Comparison of ENCODE assay signal across 9 cellular contexts in genomic region chr16:11629071-11630030, GRCh38. TPM values are rescaled to one million over a fixed set of nuclear protein-coding genes. Genes with fewer than 3 reads are reported as not detected.
A peak's percentile ranks its signal among the peaks of the same experiment; 100 is the strongest.
DNase-seq lines count a peak whose midpoint lies in the region; ATAC-seq, FAIRE-seq and TF ChIP-seq lines count a peak whose summit lies in the region.
"Had no signal": no experiment of that assay in that cellular context is flagged by ENCODE, and none has a peak within 500 bp of the region (broad histone marks: within the 10 kb centered on the region; RNA-seq: fewer than 3 reads in every experiment).

No MANE protein-coding gene starts in this region.

- intact Hi-C loops in IMR-90 (cut with micrococcal nuclease) (no loop called here), Right ventricle myocardium superior (cut with DNase I) (no loop called here)

- no peaks in the 10 kb centered on the region; a peak in 1 of 4 replicates for H3K79me1 ChIP-seq in IMR-90 (ENCODE audit: low read depth in 1 of 2, low read length in 2 of 2)

- peaks cover 17 to 20% of the 10 kb centered on the region in 2 donors for H3K4me1 Mint-ChIP-seq in natural killer cell treated with Interleukin-12 subunit alpha and Interleukin-12 subunit beta and Interleukin-15 and Interleukin-18, amount 100 ng/mL, for 72 hours (ENCODE audit: low read depth in 2 of 2)

- H3K56ac ChIP-seq in IMR-90 (ENCODE audit: extremely low read depth, insufficient read depth, low read length) = no peak overlapping the region

- POLR2A ChIA-PET in IMR-90 (lab: Charles Lee; ENCODE audit: unreplicated experiment) = interaction anchor here (0.5 kb wide), 1 partner anchor 174 kb away, joined by 4 read pairs; no protein-coding TSS in a partner anchor

- in situ Hi-C loops in IMR-90 (cut with MboI; ENCODE audit: low sequenced_read_pairs) = loop anchor here (5.0 kb wide), 1 partner anchor 37 kb away; no protein-coding TSS in a partner anchor

- H3K18ac ChIP-seq in IMR-90 (ENCODE audit: low read depth, low read length) = peak overlapping the region; percentile 66; the same call in 1 of the 2 replicates

- no peaks in the 10 kb centered on the region for H3K9me3 Mint-ChIP-seq in natural killer cell treated with Interleukin-12 subunit alpha and Interleukin-12 subunit beta and Interleukin-15 and Interleukin-18, amount 100 ng/mL, for 72 hours

- no peaks in the 10 kb centered on the region for H3K9me3 ChIP-seq in IMR-90 (ENCODE audit: control insufficient read depth, insufficient read depth, low read length)
- no peaks in the 10 kb centered on the region for H3K9me3 ChIP-seq in small intestine (ENCODE audit: control insufficient read depth, low read depth)

- no peaks in the 10 kb centered on the region for H3K27me3 ChIP-seq in IMR-90 (ENCODE audit: control insufficient read depth, insufficient read depth, low read length)
- H3K27me3 ChIP-seq in small intestine (ENCODE audit: control insufficient read depth in 2 of 2, insufficient read depth in 2 of 2, low read length in 2 of 2) = no peaks in the 10 kb centered on the region

- no peak overlapping the region for H2BK5ac ChIP-seq in IMR-90 (ENCODE audit: low read depth, low read length, poor library complexity, severe bottlenecking)

- H3K36me3 Mint-ChIP-seq in natural killer cell treated with Interleukin-12 subunit alpha and Interleukin-12 subunit beta and Interleukin-15 and Interleukin-18, amount 100 ng/mL, for 72 hours = no peaks in the 10 kb centered on the region

- peak overlapping the region; percentile 84 for H2AFZ ChIP-seq in IMR-90 (replicated peaks; ENCODE audit: low read length, poor library complexity)

- no peak for FAIRE-seq in small intestine (lab: Jason Lieb, UNC)
- no peak for FAIRE-seq in H54 (lab: Jason Lieb, UNC)

- dilution Hi-C loops in IMR-90 (cut with HindIII; ENCODE audit: low sequenced_read_pairs, unreplicated experiment) = no loop called here

- peaks cover 16% of the 10 kb centered on the region for H3K9me1 ChIP-seq in IMR-90 (ENCODE audit: insufficient read depth, low read length)

- H3K4me1 ChIP-seq in IMR-90 (ENCODE audit: control insufficient read depth, insufficient read depth, low read length) (peaks cover 34% of the 10 kb centered on the region), small intestine (ENCODE audit: control insufficient read depth in 2 of 2, insufficient read depth in 1 of 2, low read depth in 1 of 2, low read length in 1 of 2) (no peaks in the 10 kb centered on the region)

- peak overlapping the region; percentile 37; the same call in 1 of the 2 replicates for H3K14ac ChIP-seq in IMR-90 (replicated peaks; ENCODE audit: low read depth, low read length)

- peak overlapping the region; percentile 86 for H3K4ac ChIP-seq in IMR-90 (ENCODE audit: low read depth, low read length)

- peak overlapping the region; percentile 8 to 78; a peak in 1 of 4 replicates for H4K8ac ChIP-seq in IMR-90 (ENCODE audit: low read depth in 2 of 2, low read length in 2 of 2)

- H4K20me1 ChIP-seq in IMR-90 (ENCODE audit: insufficient read depth, low read length) = no peaks in the 10 kb centered on the region

- H3K4me2 ChIP-seq in IMR-90 (ENCODE audit: low read depth, low read length) = no peak overlapping the region

- 44% methylated on average over 17 of the region's 23 CpGs; no CpG with 5 or more reads in 1 of the 2 experiments for WGBS in IMR-90 (ENCODE audit: extremely low coverage in 2 of 2, insufficient read length in 1 of 2), 2 experiments
- WGBS in small intestine, 3 donors = 59 to 82% (median 67%) methylated on average over 22 to 23 of the region's 23 CpGs

- DNase-seq in IMR-90 (peak; percentile 41), SKM-1 (lab: John Stamatoyannopoulos, UW; ENCODE audit: unreplicated experiment) (peak; percentile 48), Right ventricle myocardium superior (peak; percentile 61), small intestine (no peak), H54 (ENCODE audit: insufficient read length, low spot score) (no peak), GM19240 (ENCODE audit: insufficient read length, low spot score) (no peak)
- DNase-seq in natural killer cell treated with Interleukin-12 subunit alpha and Interleukin-12 subunit beta and Interleukin-15 and Interleukin-18, amount 100 ng/mL, for 72 hours (ENCODE audit: low spot score) = no peak
- DNase-seq: NCI-H1048 had no signal

- TF ChIP-seq POLR2A in IMR-90 (IDR thresholded peaks at IDR 0.05; ENCODE audit: low read depth, low read length) (no peak), H54 (IDR thresholded peaks at IDR 0.05; ENCODE audit: low read depth, low read length) (no peak)

- no peak overlapping the region for H3K4me3 ChIP-seq in IMR-90 (ENCODE audit: insufficient read depth, low read depth, low read length)
- no peak overlapping the region for H3K4me3 ChIP-seq in small intestine (ENCODE audit: low read depth in 1 of 2, low read length in 2 of 2)

- peak overlapping the region; percentile 90 for H2BK20ac ChIP-seq in IMR-90 (ENCODE audit: low read depth, low read length)

- H3K23ac ChIP-seq in IMR-90 (ENCODE audit: low read depth, low read length) = peak overlapping the region; percentile 18; the same call in 1 of the 2 replicates

- TF ChIP-seq CTCF in IMR-90 (conservative IDR thresholded peaks at IDR 0.05; ENCODE audit: low read depth, low read length) = no peak

- H3K36me3 ChIP-seq in IMR-90 (ENCODE audit: control insufficient read depth, insufficient read depth, low read length) (no peaks in the 10 kb centered on the region), small intestine (ENCODE audit: control insufficient read depth in 2 of 2, insufficient read depth in 2 of 2, low read length in 2 of 2) (no peaks in the 10 kb centered on the region)

- CTCF ChIA-PET in IMR-90 (lab: Yijun Ruan, JAX) = no interaction called here

- peak overlapping the region; percentile 90 for H2BK120ac ChIP-seq in IMR-90 (ENCODE audit: low read depth, low read length)

- peak overlapping the region; percentile 17 for H4K5ac ChIP-seq in IMR-90 (ENCODE audit: low read depth, low read length)

- H3K9ac ChIP-seq in IMR-90 (ENCODE audit: low read depth, low read length) = no peak overlapping the region

- peak overlapping the region; percentile 94 for H2AK5ac ChIP-seq in IMR-90 (ENCODE audit: low read depth, low read length)

- H4K91ac ChIP-seq in IMR-90 (ENCODE audit: insufficient read depth, low read depth, low read length) = peak overlapping the region; percentile 66

- H3K4me3 Mint-ChIP-seq in natural killer cell treated with Interleukin-12 subunit alpha and Interleukin-12 subunit beta and Interleukin-15 and Interleukin-18, amount 100 ng/mL, for 72 hours = no peak overlapping the region

- no peak for TF ChIP-seq RAD21 in IMR-90 (IDR thresholded peaks at IDR 0.05; ENCODE audit: low read length)

- no TSS peak for BruUV-seq in IMR-90 (replicated peaks; lab: Mats Ljungman, UMichigan)

- ATAC-seq in IMR-90 (ENCODE audit: low read depth) (no peak), Right ventricle myocardium superior (ENCODE audit: poor library complexity) (peak; percentile 52), GM18502 (IDR thresholded peaks at IDR 0.05; ENCODE audit: poor library complexity, unreplicated experiment) (no peak)
- no peak for ATAC-seq in natural killer cell treated with Interleukin-12 subunit alpha and Interleukin-12 subunit beta and Interleukin-15 and Interleukin-18, amount 100 ng/mL, for 72 hours

- peak overlapping the region; percentile 99 for H2BK15ac ChIP-seq in IMR-90 (ENCODE audit: low read depth, low read length)

- no peaks in the 10 kb centered on the region for H3K27me3 Mint-ChIP-seq in natural killer cell treated with Interleukin-12 subunit alpha and Interleukin-12 subunit beta and Interleukin-15 and Interleukin-18, amount 100 ng/mL, for 72 hours

- peak overlapping the region; percentile 86 for H2AK9ac ChIP-seq in IMR-90 (replicated peaks; ENCODE audit: low read depth, low read length, poor library complexity)

- H3K27ac Mint-ChIP-seq in natural killer cell treated with Interleukin-12 subunit alpha and Interleukin-12 subunit beta and Interleukin-15 and Interleukin-18, amount 100 ng/mL, for 72 hours = peak overlapping the region in 1 of 2 donors; percentile 0

- H3K27ac ChIP-seq in IMR-90 (ENCODE audit: insufficient read depth, low read length) = peak overlapping the region; percentile 59; the same call in 1 of the 2 replicates
- peak overlapping the region; percentile 4 to 25 for H3K27ac ChIP-seq in small intestine (ENCODE audit: low read depth in 1 of 2, low read length in 1 of 2)

TF ChIP-seq in IMR-90, 13 proteins besides CTCF, POLR2A, EP300 and RAD21:
- TF ChIP-seq RFX5 (IDR thresholded peaks at IDR 0.05; ENCODE audit: low read depth, low read length) (no peak), CEBPB (IDR thresholded peaks at IDR 0.05; ENCODE audit: low read depth, low read length) (no peak), SMC3 (IDR thresholded peaks at IDR 0.05; ENCODE audit: low read depth, low read length) (no peak), MXI1 (IDR thresholded peaks at IDR 0.05; ENCODE audit: borderline replicate concordance, low read depth, low read length) (no peak), FOS (IDR thresholded peaks at IDR 0.05; ENCODE audit: low read depth, low read length) (no peak)
TF ChIP-seq in IMR-90: peak in this region for 0.

RNA-seq across cellular contexts. Expression of gene SNN, which starts 38.9 kb away (rescaled TPM):
- total RNA-seq in IMR-90 (2012; rRNA removed) = 8.6 and 10.0 TPM in 2 replicates
- polyA plus RNA-seq in IMR-90 (2012; rRNA removed) = 11.8 and 13.0 TPM in 2 replicates
- 9.3 and 14.5 TPM in 2 replicates for polyA plus RNA-seq in IMR-90 (2012; cell fraction: cytosol; rRNA removed)
- 7.9 and 13.2 TPM in 2 replicates for polyA plus RNA-seq in IMR-90 (2012; cell fraction: nucleus; rRNA removed; ENCODE audit: low replicate concordance)
- 28.3 TPM for total RNA-seq in Right ventricle myocardium superior
- polyA plus RNA-seq in small intestine = 10 to 100 TPM in 1 of 3 donors, 1 to 10 TPM in 2; 9.6 to 15.7 (median 9.7) TPM
- 1 to 10 TPM in 1 of 2 donors, under 1 TPM in 1; 0.43 to 1.1 TPM for total RNA-seq in natural killer cell treated with Interleukin-12 subunit alpha and Interleukin-12 subunit beta and Interleukin-15 and Interleukin-18, amount 100 ng/mL, for 72 hours

RNA-seq across cellular contexts. Expression of gene LITAF, which starts 42.6 kb away (rescaled TPM):
- total RNA-seq in IMR-90 (2012; rRNA removed) = 96.9 and 113 TPM in 2 replicates
- polyA plus RNA-seq in IMR-90 (2012; rRNA removed) = 203 and 206 TPM in 2 replicates
- polyA plus RNA-seq in IMR-90 (2012; cell fraction: cytosol; rRNA removed) = 126 and 616 TPM in 2 replicates
- 97.8 and 160 TPM in 2 replicates for polyA plus RNA-seq in IMR-90 (2012; cell fraction: nucleus; rRNA removed; ENCODE audit: low replicate concordance)
- 74.3 TPM for total RNA-seq in Right ventricle myocardium superior
- polyA plus RNA-seq in small intestine = 100 to 1,000 TPM in 1 of 3 donors, 10 to 100 TPM in 2; 44.7 to 112 (median 47.8) TPM
- 100 to 1,000 TPM; 112 to 191 TPM for total RNA-seq in natural killer cell treated with Interleukin-12 subunit alpha and Interleukin-12 subunit beta and Interleukin-15 and Interleukin-18, amount 100 ng/mL, for 72 hours

Comparison
In these comparisons a context has a peak if more than half of its experiments do, and no peak if none do; other contexts are left out.
1. DNase-seq: peak in IMR-90 (single experiment), SKM-1 (single experiment) and Right ventricle myocardium superior (single experiment); none in small intestine (single experiment), H54 (single experiment), GM19240 (single experiment) and natural killer cell treated with Interleukin-12 subunit alpha and Interleukin-12 subunit beta and Interleukin-15 and Interleukin-18, amount 100 ng/mL, for 72 hours (single experiment).